In genomic region chr4:107931775-107932321, GRCh38 we compare ENCODE assay signal across 8 cellular contexts. TPM values are rescaled to one million over a fixed set of nuclear protein-coding genes. Genes with fewer than 3 reads are reported as not detected.
DNase-seq lines count a peak whose midpoint lies in the region; ATAC-seq, FAIRE-seq and TF ChIP-seq lines count a peak whose summit lies in the region.

No MANE protein-coding gene starts in this region.

- peak overlapping the region; percentile 94 for H3K4me2 ChIP-seq in fibroblast of lung (ENCODE audit: extremely low read depth, insufficient read depth, low read length)

- H3K9ac ChIP-seq in fibroblast of lung (ENCODE audit: insufficient read depth, low read length), result peak overlapping the region; percentile 73

- no peaks in the 10 kb centered on the region for H3K36me3 ChIP-seq in fibroblast of lung (ENCODE audit: control insufficient read depth, insufficient read depth, low read length)
- H3K36me3 ChIP-seq in pancreas, result no peaks in the 10 kb centered on the region

- no peak for FAIRE-seq in pancreas (lab: Jason Lieb, UNC)

- H2AFZ ChIP-seq in fibroblast of lung (ENCODE audit: low read length), result peak overlapping the region; percentile 42

- H3K27me3 ChIP-seq in fibroblast of lung (ENCODE audit: control insufficient read depth, insufficient read depth, low read length) (no peaks in the 10 kb centered on the region), pancreas (no peaks in the 10 kb centered on the region)

- peaks cover 2% of the 10 kb centered on the region for H3K79me2 ChIP-seq in fibroblast of lung (ENCODE audit: control insufficient read depth, insufficient read depth, low read length)

- TF ChIP-seq CTCF in fibroblast of lung (conservative IDR thresholded peaks at IDR 0.05 in 1 of 2, IDR thresholded peaks at IDR 0.05 in 1 of 2; ENCODE audit: low read depth in 1 of 2, low read length in 2 of 2) (no peak), pancreas (IDR thresholded peaks at IDR 0.05) (no peak)

- H3K27ac ChIP-seq in fibroblast of lung (ENCODE audit: insufficient read depth, low read length) (peak overlapping the region; percentile 18), pancreas (peak overlapping the region in 2 of 4 donors; percentile 31 to 42)

- DNase-seq in NCI-H1105 treated with DMSO at 0.1 percent for 48 hours (lab: John Stamatoyannopoulos, UW) (peak; percentile 31), NCI-H1105 (lab: John Stamatoyannopoulos, UW) (no peak), activated T-cell treated with anti-CD3 and anti-CD28 coated beads for 4 hours (peak; percentile 13), fibroblast of lung (ENCODE audit: low read depth in 2 of 2) (peak in 1 of 2 donors; percentile 1), pancreas (peak in 4 of 6 donors; percentile 2 to 73 (median 18)), DMS114 treated with DMSO at 0.1 percent for 48 hours (lab: John Stamatoyannopoulos, UW; ENCODE audit: unreplicated experiment) (no peak)

- H3K4me3 ChIP-seq in fibroblast of lung (replicated peaks in 1 of 4; ENCODE audit: control extremely low read depth in 1 of 4, insufficient read depth in 1 of 4, low read depth in 3 of 4, low read length in 4 of 4), result peak overlapping the region; percentile 57 to 87 (median 71)
- peak overlapping the region; percentile 56 to 87 (median 72) for H3K4me3 ChIP-seq in pancreas

- H3K9me3 ChIP-seq in fibroblast of lung (ENCODE audit: control insufficient read depth, insufficient read depth, low read depth, low read length) (no peaks in the 10 kb centered on the region), pancreas (no peaks in the 10 kb centered on the region)

- no peaks in the 10 kb centered on the region for H4K20me1 ChIP-seq in fibroblast of lung (ENCODE audit: control insufficient read depth, extremely low read depth, insufficient read depth, low read length)

- peaks cover 2% of the 10 kb centered on the region for H3K4me1 ChIP-seq in fibroblast of lung (ENCODE audit: control insufficient read depth, extremely low read depth, insufficient read depth, low read length)
- H3K4me1 ChIP-seq in pancreas, result no peaks in the 10 kb centered on the region

- ATAC-seq in HG03520 (IDR thresholded peaks at IDR 0.05; ENCODE audit: unreplicated experiment) (peak; percentile 25), pancreas (peak in 2 of 4 donors; percentile 7 to 12), HG02678 (IDR thresholded peaks at IDR 0.05; ENCODE audit: unreplicated experiment) (no peak)

- WGBS in pancreas, 2 donors, result 3% methylated on average over 31 to 45 of the region's 45 CpGs

- intact Hi-C loops in pancreas (cut with DNase I), result no loop called here

RNA-seq across cellular contexts. Expression of gene CYP2U1, which starts 0.5 kb away (rescaled TPM):
- total RNA-seq in fibroblast of lung (21.3 and 24.3 TPM in 2 replicates), pancreas (1 to 10 TPM in 5 of 6 donors, under 1 TPM in 1; 0.92 to 3.2 (median 1.6) TPM)
- polyA plus RNA-seq in fibroblast of lung (12.0 and 15.5 TPM in 2 replicates), pancreas (1 to 10 TPM; 1.1 to 5.0 TPM)
- 8.6 and 10.4 TPM in 2 replicates for polyA plus RNA-seq in fibroblast of lung (2012)
- 3.3 and 4.0 TPM in 2 replicates for polyA minus RNA-seq in fibroblast of lung (ENCODE audit: low replicate concordance)

RNA-seq across cellular contexts. Expression of gene HADH, which starts 57.8 kb away (rescaled TPM):
- total RNA-seq in fibroblast of lung, result 10.3 and 16.7 TPM in 2 replicates
- polyA plus RNA-seq in fibroblast of lung, result 29.7 and 37.5 TPM in 2 replicates
- polyA plus RNA-seq in fibroblast of lung (2012), result 22.9 and 36.2 TPM in 2 replicates
- 8.3 and 14.3 TPM in 2 replicates for polyA minus RNA-seq in fibroblast of lung (ENCODE audit: low replicate concordance)
- total RNA-seq in pancreas, result 10 to 100 TPM; 14.2 to 29.5 (median 25.1) TPM
- 100 to 1,000 TPM in 1 of 2 donors, 10 to 100 TPM in 1; 26.1 to 112 TPM for polyA plus RNA-seq in pancreas

Comparison
In these comparisons a context has a peak if more than half of its experiments do, and no peak if none do; other contexts are left out.
1. DNase-seq: peak in NCI-H1105 treated with DMSO at 0.1 percent for 48 hours (single experiment), activated T-cell treated with anti-CD3 and anti-CD28 coated beads for 4 hours (single experiment) and pancreas (4 of 6); none in NCI-H1105 (single experiment) and DMS114 treated with DMSO at 0.1 percent for 48 hours (single experiment).